ENCODE assay signal across 1 cellular context in genomic region chr17:64498308-64499203, GRCh38.
TF ChIP-seq lines count a peak whose summit lies in the region.

No MANE protein-coding gene starts in this region.

TF ChIP-seq in A549, 52 proteins besides CTCF, POLR2A, EP300 and RAD21 (continued from another document):
- TF ChIP-seq BCL3 (IDR thresholded peaks at IDR 0.05) (0 out of 3 replicates have a peak, but pooled peaks have one; percentile 18), PHF8 (IDR thresholded peaks at IDR 0.05; ENCODE audit: borderline replicate concordance, low read depth) (no peak), RARB (CRISPR knock-in tag; IDR thresholded peaks at IDR 0.05) (peak; percentile 94), ATOH8 (CRISPR knock-in tag; IDR thresholded peaks at IDR 0.05; ENCODE audit: low read depth) (peak; percentile 55; the same call in 1 of the 2 replicates), POLR2AphosphoS2 (conservative IDR thresholded peaks at IDR 0.05; ENCODE audit: low read length) (peak; percentile 99), EHF (CRISPR knock-in tag; IDR thresholded peaks at IDR 0.05) (0 out of 2 replicates have a peak, but pooled peaks have one; percentile 63)
